36 cellular contexts compared by ENCODE assay signal in the genomic region with DNA sequence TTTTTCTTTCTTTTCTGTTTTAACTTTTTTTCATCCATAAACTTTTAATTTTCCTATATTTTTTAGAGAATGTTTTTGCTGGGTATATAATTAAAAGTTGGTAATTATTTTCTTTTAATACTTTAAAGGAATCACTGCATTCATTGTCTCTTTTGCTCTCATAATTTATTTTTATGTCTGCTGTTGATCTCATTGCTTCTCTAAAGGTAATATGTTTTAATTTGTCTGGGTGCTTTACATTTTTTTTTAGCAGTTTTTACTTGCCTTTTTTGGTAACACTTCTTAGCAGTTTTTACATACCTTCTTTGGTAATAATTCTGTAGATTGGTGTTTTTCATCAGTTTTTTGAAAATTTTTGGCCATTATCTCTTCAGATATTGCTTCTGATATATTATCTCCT.
"Had no signal": no experiment of that assay in that cellular context is flagged by ENCODE, and none has a peak within 500 bp of the region (broad histone marks: within the 10 kb centered on the region; RNA-seq: fewer than 3 reads in every experiment).

No MANE protein-coding gene starts in this region.

- FAIRE-seq: bronchial epithelial cell had no signal

- H3K4me1 Mint-ChIP-seq: activated B cell treated with CpG ODN at 0.5 μM for 24 hours; central memory CD8-positive, alpha-beta T cell had no signal

- ATAC-seq: activated CD8-positive, alpha-beta T cell treated with anti-CD3 and anti-CD28 coated beads for 36 hours; activated naive CD8-positive, alpha-beta T cell treated with anti-CD3 and anti-CD28 coated beads, Interleukin-2, amount 50 U/mL, for 24 hours had no signal

- H3K4me3 ChIP-seq: ascending aorta, cardiac muscle cell had no signal

- H3K4me1 ChIP-seq: ascending aorta had no signal

- H3K27me3 Mint-ChIP-seq: activated naive CD4-positive, alpha-beta T cell treated with anti-CD3 and anti-CD28 coated beads, Interleukin-2, amount 50 U/mL, for 24 hours had no signal

- H3K27ac Mint-ChIP-seq: activated B cell treated with CpG ODN at 0.5 μM for 24 hours; activated CD4-positive, alpha-beta memory T cell treated with anti-CD3 and anti-CD28 coated beads for 36 hours; activated CD4-positive, alpha-beta T cell treated with anti-CD3 and anti-CD28 coated beads, Interleukin-2, amount 10 ng/mL, durations not matched to agents 24 days and 14 days; activated CD8-positive, alpha-beta T cell treated with anti-CD3 and anti-CD28 coated beads for 36 hours; activated naive CD4-positive, alpha-beta T cell treated with anti-CD3 and anti-CD28 coated beads, Interleukin-2, amount 10 ng/mL, durations not matched to agents 7 days and 5 days; activated naive CD4-positive, alpha-beta T cell treated with anti-CD3 and anti-CD28 coated beads, Interleukin-2, amount 50 U/mL, for 24 hours; activated naive CD8-positive, alpha-beta T cell; activated naive CD8-positive, alpha-beta T cell treated with anti-CD3 and anti-CD28 coated beads, Interleukin-2, amount 10 ng/mL, durations not matched to agents 7 days and 5 days; activated naive CD8-positive, alpha-beta T cell treated with anti-CD3 and anti-CD28 coated beads, Interleukin-2, amount 50 U/mL, for 24 hours; activated T-cell treated with anti-CD3 and anti-CD28 coated beads, Interleukin-2, amount 50 U/mL, for 24 hours; activated T-helper 2 cell treated with anti-CD3 and anti-CD28 coated beads, Interferon-gamma antibody, Interleukin-2, Interleukin-4, amounts not matched to agents 10 μg/mL and 5 μg/mL and 100 μg/mL, durations not matched to agents 14 hours and 24 hours and 36 hours; brain; T-helper 1 cell treated with Interleukin-12 subunit alpha and Interleukin-12 subunit beta and Interleukin-4 antibody, amounts not matched to agents 30 μg/mL and 1 μg/mL, for 36 hours; T-helper 2 cell treated with Interferon-gamma antibody and Interleukin-4, amounts not matched to agents 5 μg/mL and 100 μg/mL, for 36 hours had no signal

- H3K27ac ChIP-seq: ascending aorta, cardiac muscle cell, WERI-Rb-1 had no signal

- H3K36me3 Mint-ChIP-seq: activated naive CD4-positive, alpha-beta T cell treated with anti-CD3 and anti-CD28 coated beads, Interleukin-2, amount 10 ng/mL, durations not matched to agents 7 days and 5 days had no signal

- H3K4me3 Mint-ChIP-seq: activated B cell treated with CpG ODN at 0.5 μM for 24 hours; activated CD4-positive, alpha-beta memory T cell treated with anti-CD3 and anti-CD28 coated beads for 36 hours; activated CD4-positive, alpha-beta T cell treated with anti-CD3 and anti-CD28 coated beads, Interleukin-2, amount 10 ng/mL, durations not matched to agents 24 days and 14 days; activated CD8-positive, alpha-beta T cell treated with anti-CD3 and anti-CD28 coated beads for 36 hours; activated naive CD4-positive, alpha-beta T cell treated with anti-CD3 and anti-CD28 coated beads, Interleukin-2, amount 10 ng/mL, durations not matched to agents 7 days and 5 days; activated naive CD4-positive, alpha-beta T cell treated with anti-CD3 and anti-CD28 coated beads, Interleukin-2, amount 50 U/mL, for 24 hours; activated naive CD8-positive, alpha-beta T cell; activated naive CD8-positive, alpha-beta T cell treated with anti-CD3 and anti-CD28 coated beads, Interleukin-2, amount 10 ng/mL, durations not matched to agents 7 days and 5 days; activated naive CD8-positive, alpha-beta T cell treated with anti-CD3 and anti-CD28 coated beads, Interleukin-2, amount 50 U/mL, for 24 hours; activated T-cell treated with anti-CD3 and anti-CD28 coated beads, Interleukin-2, amount 50 U/mL, for 24 hours; brain; central memory CD8-positive, alpha-beta T cell; T-helper 1 cell treated with Interleukin-12 subunit alpha and Interleukin-12 subunit beta and Interleukin-4 antibody, amounts not matched to agents 30 μg/mL and 1 μg/mL, for 36 hours; T-helper 2 cell treated with Interferon-gamma antibody and Interleukin-4, amounts not matched to agents 5 μg/mL and 100 μg/mL, for 36 hours had no signal

- H3K27me3 ChIP-seq: ascending aorta, cardiac muscle cell had no signal

- DNase-seq: activated B cell treated with CpG ODN at 0.5 μM for 24 hours; activated CD4-positive, alpha-beta memory T cell treated with anti-CD3 and anti-CD28 coated beads for 36 hours; activated CD4-positive, alpha-beta T cell treated with anti-CD3 and anti-CD28 coated beads for 4 hours; activated CD4-positive, alpha-beta T cell treated with anti-CD3 and anti-CD28 coated beads, Interleukin-2, amount 10 ng/mL, durations not matched to agents 24 days and 14 days; activated CD4-positive, alpha-beta T cell treated with anti-CD3 and anti-CD28 coated beads, Interleukin-2, amount 50 U/mL, for 1 hour; activated CD4-positive, alpha-beta T cell treated with anti-CD3 and anti-CD28 coated beads, Interleukin-2, amount 50 U/mL, for 4 hours; activated CD4-positive, CD25-positive, alpha-beta regulatory T cell treated with anti-CD3 and anti-CD28 coated beads, Interleukin-2, amount 50 U/mL, for 72 hours; activated CD8-positive, alpha-beta memory T cell treated with anti-CD3 and anti-CD28 coated beads, Interleukin-2, amount 50 U/mL, for 4 hours; activated CD8-positive, alpha-beta T cell treated with anti-CD3 and anti-CD28 coated beads for 36 hours; activated effector memory CD4-positive, alpha-beta T cell treated with Interleukin-2 at 50 U/mL for 16 hours; activated gamma-delta T cell; activated naive CD4-positive, alpha-beta T cell treated with anti-CD3 and anti-CD28 coated beads, Interleukin-2, amount 10 ng/mL, durations not matched to agents 7 days and 5 days; activated naive CD4-positive, alpha-beta T cell treated with Interleukin-2 at 50 U/mL for 16 hours; activated naive CD8-positive, alpha-beta T cell treated with anti-CD3 and anti-CD28 coated beads, Interleukin-2, amount 10 ng/mL, durations not matched to agents 7 days and 5 days; activated naive CD8-positive, alpha-beta T cell treated with anti-CD3 and anti-CD28 coated beads, Interleukin-2, amount 50 U/mL, for 24 hours; activated T-cell treated with anti-CD3 and anti-CD28 coated beads for 4 hours; activated T-cell treated with anti-CD3 and anti-CD28 coated beads, Interleukin-2, amount 50 U/mL, for 24 hours; activated T-cell treated with anti-CD3 and anti-CD28 coated beads, Interleukin-2, amount 50 U/mL, for 48 hours; amygdala; anterior cingulate cortex; caudate nucleus; cerebellar nuclear complex; T-helper 1 cell; T-helper 2 cell; T-helper 9 cell; WERI-Rb-1 had no signal

- H3K36me3 ChIP-seq: ascending aorta, cardiac muscle cell, WERI-Rb-1 had no signal
